In genomic region chr7:22351329-22351692, GRCh38 we compare ENCODE assay signal across 9 cellular contexts. TPM values are rescaled to one million over a fixed set of nuclear protein-coding genes. Genes with fewer than 3 reads are reported as not detected.
DNase-seq lines count a peak whose midpoint lies in the region; ATAC-seq and TF ChIP-seq lines count a peak whose summit lies in the region.
"Had no signal": no experiment of that assay in that cellular context is flagged by ENCODE, and none has a peak within 500 bp of the region (broad histone marks: within the 10 kb centered on the region; RNA-seq: fewer than 3 reads in every experiment).

No MANE protein-coding gene starts in this region.

- peaks cover 9% of the 10 kb centered on the region for H3K9me3 Mint-ChIP-seq in activated CD4-positive, alpha-beta memory T cell treated with anti-CD3 and anti-CD28 coated beads for 36 hours

- peak overlapping the region; percentile 32 for H3K4me2 ChIP-seq in OCI-LY1 (ENCODE audit: low read length)

- peaks cover 98% of the 10 kb centered on the region for H3K79me2 ChIP-seq in OCI-LY1 (ENCODE audit: insufficient read depth, low read length)

- no peaks in the 10 kb centered on the region for H4K20me1 ChIP-seq in OCI-LY1 (ENCODE audit: insufficient read depth, low read length)

- H3K27ac Mint-ChIP-seq in activated CD4-positive, alpha-beta memory T cell treated with anti-CD3 and anti-CD28 coated beads for 36 hours: no peak overlapping the region

- no peak overlapping the region for H3K9ac ChIP-seq in OCI-LY1 (ENCODE audit: low read length)

- POLR2A ChIA-PET in activated CD4-positive, alpha-beta memory T cell treated with anti-CD3 and anti-CD28 coated beads for 36 hours (lab: Charles Lee): no interaction called here

- no peaks in the 10 kb centered on the region for H3K27me3 ChIP-seq in BE2C
- H3K27me3 ChIP-seq in OCI-LY1 (ENCODE audit: insufficient read depth, low read length): no peaks in the 10 kb centered on the region
- H3K27me3 ChIP-seq: testis had no signal

- TF ChIP-seq CTCF in BE2C (IDR thresholded peaks at IDR 0.05; ENCODE audit: low read depth, low read length) (no peak), OCI-LY1 (IDR thresholded peaks at IDR 0.05; ENCODE audit: low read length) (no peak)

- intact Hi-C loops in activated CD4-positive, alpha-beta memory T cell treated with anti-CD3 and anti-CD28 coated beads for 36 hours (cut with micrococcal nuclease): no loop called here

- peaks cover 37% of the 10 kb centered on the region for H3K27me3 Mint-ChIP-seq in activated CD4-positive, alpha-beta memory T cell treated with anti-CD3 and anti-CD28 coated beads for 36 hours

- H3K9me3 ChIP-seq in BE2C: no peaks in the 10 kb centered on the region
- H3K9me3 ChIP-seq in OCI-LY1 (ENCODE audit: low read length): peaks cover 9% of the 10 kb centered on the region; the same call in 1 of the 2 replicates
- H3K9me3 ChIP-seq: testis had no signal

- H3K36me3 ChIP-seq in BE2C (peaks cover 26% of the 10 kb centered on the region), OCI-LY1 (ENCODE audit: insufficient read depth, low read length) (peaks cover 40% of the 10 kb centered on the region)

- no peak overlapping the region for H3K4me3 Mint-ChIP-seq in activated CD4-positive, alpha-beta memory T cell treated with anti-CD3 and anti-CD28 coated beads for 36 hours

- CTCF ChIA-PET in activated CD4-positive, alpha-beta memory T cell treated with anti-CD3 and anti-CD28 coated beads for 36 hours (lab: Charles Lee): no interaction called here

- peak; percentile 82 for ATAC-seq in GM19395 (IDR thresholded peaks at IDR 0.05; ENCODE audit: unreplicated experiment)
- ATAC-seq in HG03025 (IDR thresholded peaks at IDR 0.05; ENCODE audit: low FRiP score, unreplicated experiment): peak; percentile 70

- no peak overlapping the region for H2AFZ ChIP-seq in OCI-LY1 (ENCODE audit: low read length)

- H3K36me3 Mint-ChIP-seq in activated CD4-positive, alpha-beta memory T cell treated with anti-CD3 and anti-CD28 coated beads for 36 hours: no peaks in the 10 kb centered on the region

- peak overlapping the region; percentile 10 for H3K27ac ChIP-seq in OCI-LY1 (ENCODE audit: low read depth, low read length, poor library complexity, severe bottlenecking)

- H3K9me2 ChIP-seq in OCI-LY1 (ENCODE audit: low read depth, low read length): no peaks in the 10 kb centered on the region

- no peaks in the 10 kb centered on the region for H3F3A ChIP-seq in OCI-LY1 (ENCODE audit: insufficient read depth, low read length)

- peak overlapping the region; percentile 23 for H3K4me3 ChIP-seq in BE2C (ENCODE audit: low read depth, low read length)
- peak overlapping the region; percentile 0 for H3K4me3 ChIP-seq in OCI-LY1 (ENCODE audit: low read depth, low read length, poor library complexity, severe bottlenecking)
- H3K4me3 ChIP-seq: testis had no signal

- H3K4me1 ChIP-seq in BE2C (peaks cover 46% of the 10 kb centered on the region), OCI-LY1 (ENCODE audit: insufficient read depth, low read length, severe bottlenecking) (peaks cover 61% of the 10 kb centered on the region)

- DNase-seq in BE2C: no peak
- no peak for DNase-seq in RKO (ENCODE audit: low spot score)
- no peak for DNase-seq in NOMO-1 (lab: John Stamatoyannopoulos, UW; ENCODE audit: unreplicated experiment in 2 of 2)
- no peak for DNase-seq in GM03348 (ENCODE audit: low spot score)
- no peak for DNase-seq in activated CD4-positive, alpha-beta memory T cell treated with anti-CD3 and anti-CD28 coated beads for 36 hours

- H3K4me1 Mint-ChIP-seq in activated CD4-positive, alpha-beta memory T cell treated with anti-CD3 and anti-CD28 coated beads for 36 hours (ENCODE audit: low read depth): no peaks in the 10 kb centered on the region

RNA-seq across cellular contexts. Expression of gene RAPGEF5, which starts 5.6 kb away (rescaled TPM):
- 32.0 TPM for polyA plus RNA-seq in BE2C (2012; ENCODE audit: insufficient read depth, insufficient read length, low read depth)
- under 1 TPM; 0.27 to 0.29 TPM for total RNA-seq in activated CD4-positive, alpha-beta memory T cell treated with anti-CD3 and anti-CD28 coated beads for 36 hours
